Comparison of ENCODE assay signal across 1 cellular context in genomic region chr9:71783120-71783523, GRCh38.
A peak's percentile ranks its signal among the peaks of the same experiment; 100 is the strongest.
TF ChIP-seq lines count a peak whose summit lies in the region.

No MANE protein-coding gene starts in this region.

TF ChIP-seq in GM12878, 131 proteins besides CTCF, POLR2A, EP300 and RAD21 (continued from another document and continues in another):
- TF ChIP-seq CEBPB (IDR thresholded peaks at IDR 0.05; ENCODE audit: borderline replicate concordance in 1 of 2, low read depth in 2 of 2, low read length in 2 of 2) = no peak
- peak; percentile 79; the same call in 1 of the 2 replicates for TF ChIP-seq CHD2 (IDR thresholded peaks at IDR 0.05; ENCODE audit: borderline replicate concordance, low read depth, low read length)
- TF ChIP-seq NFIC (IDR thresholded peaks at IDR 0.05; ENCODE audit: low read depth, low read length) = no peak
- TF ChIP-seq HCFC1 (IDR thresholded peaks at IDR 0.05; ENCODE audit: low read length) = no peak
- no peak for TF ChIP-seq SUZ12 (IDR thresholded peaks at IDR 0.05; ENCODE audit: unreplicated experiment)
- no peak for TF ChIP-seq E2F4 (IDR thresholded peaks at IDR 0.05; ENCODE audit: low read depth, low read length)
- TF ChIP-seq ZNF622 (IDR thresholded peaks at IDR 0.05) = no peak
- TF ChIP-seq ETV6 (conservative IDR thresholded peaks at IDR 0.05 in 1 of 2, IDR thresholded peaks at IDR 0.05 in 1 of 2; ENCODE audit: borderline replicate concordance in 1 of 2, low read depth in 1 of 2) = 0 out of 4 replicates have a peak, but pooled peaks of 1 of the 2 experiments have one; percentile 10
- TF ChIP-seq RFX5 (IDR thresholded peaks at IDR 0.05; ENCODE audit: low read depth, low read length) = no peak
- no peak for TF ChIP-seq SMAD5 (IDR thresholded peaks at IDR 0.05; ENCODE audit: low read depth)
- TF ChIP-seq ZNF217 (IDR thresholded peaks at IDR 0.05) = no peak
- TF ChIP-seq SMARCA5 (IDR thresholded peaks at IDR 0.05) = no peak
- no peak for TF ChIP-seq ELK1 (IDR thresholded peaks at IDR 0.05; ENCODE audit: low read depth, low read length)
- TF ChIP-seq SPI1 (IDR thresholded peaks at IDR 0.05; ENCODE audit: borderline replicate concordance, insufficient read depth, low read depth, low read length) = no peak
- no peak for TF ChIP-seq BCL3 (IDR thresholded peaks at IDR 0.05; ENCODE audit: borderline replicate concordance, insufficient read depth, low read depth, low read length, poor library complexity, severe bottlenecking)
- TF ChIP-seq E2F8 (IDR thresholded peaks at IDR 0.05; ENCODE audit: low read depth, partially characterized antibody) = no peak
- no peak for TF ChIP-seq ZSCAN29 (IDR thresholded peaks at IDR 0.05)
- peak; percentile 58; the same call in 1 of the 2 replicates for TF ChIP-seq MAX (IDR thresholded peaks at IDR 0.05; ENCODE audit: low read depth, low read length)
- no peak for TF ChIP-seq ATF3 (IDR thresholded peaks at IDR 0.05; ENCODE audit: borderline replicate concordance, extremely low read depth, low read depth, low read length)
- TF ChIP-seq IKZF2 (IDR thresholded peaks at IDR 0.05) = peak; percentile 49 to 70; a peak in 3 of 4 replicates
- TF ChIP-seq TAF1 (IDR thresholded peaks at IDR 0.05; ENCODE audit: borderline replicate concordance, low read depth, low read length) = no peak
- TF ChIP-seq POLR2AphosphoS5 (IDR thresholded peaks at IDR 0.05; ENCODE audit: low read length) = no peak
- no peak for TF ChIP-seq CHD1 (IDR thresholded peaks at IDR 0.05; ENCODE audit: low read depth, low read length)
- no peak for TF ChIP-seq SKIL (IDR thresholded peaks at IDR 0.05; ENCODE audit: low read depth, poor library complexity, severe bottlenecking)
- no peak for TF ChIP-seq USF1 (IDR thresholded peaks at IDR 0.05; ENCODE audit: borderline replicate concordance, extremely low read length, insufficient read depth, low read depth, low read length)
- no peak for TF ChIP-seq ZBTB11 (CRISPR knock-in tag; IDR thresholded peaks at IDR 0.05)
- TF ChIP-seq ZNF687 (IDR thresholded peaks at IDR 0.05) = peak; percentile 75
- TF ChIP-seq BMI1 (IDR thresholded peaks at IDR 0.05; ENCODE audit: borderline replicate concordance) = no peak
- no peak for TF ChIP-seq NR2C1 (IDR thresholded peaks at IDR 0.05)
- no peak for TF ChIP-seq SUPT20H (IDR thresholded peaks at IDR 0.05; ENCODE audit: borderline replicate concordance, control insufficient read depth, low read depth, low read length)
- TF ChIP-seq MYC (IDR thresholded peaks at IDR 0.05; ENCODE audit: insufficient read depth, insufficient read length, insufficient replicate concordance, low read length, severe bottlenecking) = no peak
- TF ChIP-seq ZNF207 (IDR thresholded peaks at IDR 0.05; ENCODE audit: borderline replicate concordance) = no peak
- no peak for TF ChIP-seq ATF7 (IDR thresholded peaks at IDR 0.05; ENCODE audit: low read depth)
- TF ChIP-seq HSF1 (IDR thresholded peaks at IDR 0.05; ENCODE audit: low read depth, low read length) = no peak
- no peak for TF ChIP-seq SREBF2 (IDR thresholded peaks at IDR 0.05; ENCODE audit: low read length)
- no peak for TF ChIP-seq KAT2A (conservative IDR thresholded peaks at IDR 0.05; ENCODE audit: control insufficient read depth, low read depth, low read length)
- TF ChIP-seq STAT1 (conservative IDR thresholded peaks at IDR 0.05) = no peak
- TF ChIP-seq PAX5 (IDR thresholded peaks at IDR 0.05; ENCODE audit: borderline replicate concordance, low read depth, low read length) = peak; percentile 72; the same call in 1 of the 2 replicates
- peak; percentile 54; the same call in 1 of the 2 replicates for TF ChIP-seq TCF3 (IDR thresholded peaks at IDR 0.05; ENCODE audit: borderline replicate concordance, insufficient read depth, low read depth, low read length)
- TF ChIP-seq SMC3 (IDR thresholded peaks at IDR 0.05; ENCODE audit: borderline replicate concordance, low read length) = peak; percentile 21; the same call in 1 of the 2 replicates
- no peak; the same call in 1 of the 2 replicates for TF ChIP-seq NR2F1 (conservative IDR thresholded peaks at IDR 0.05)
- no peak for TF ChIP-seq HDAC6 (IDR thresholded peaks at IDR 0.05; ENCODE audit: unreplicated experiment)
- no peak for TF ChIP-seq POLR2AphosphoS2 (IDR thresholded peaks at IDR 0.05; ENCODE audit: low read depth, low read length)
- TF ChIP-seq PAX8 (IDR thresholded peaks at IDR 0.05) = no peak
